In the genomic region with DNA sequence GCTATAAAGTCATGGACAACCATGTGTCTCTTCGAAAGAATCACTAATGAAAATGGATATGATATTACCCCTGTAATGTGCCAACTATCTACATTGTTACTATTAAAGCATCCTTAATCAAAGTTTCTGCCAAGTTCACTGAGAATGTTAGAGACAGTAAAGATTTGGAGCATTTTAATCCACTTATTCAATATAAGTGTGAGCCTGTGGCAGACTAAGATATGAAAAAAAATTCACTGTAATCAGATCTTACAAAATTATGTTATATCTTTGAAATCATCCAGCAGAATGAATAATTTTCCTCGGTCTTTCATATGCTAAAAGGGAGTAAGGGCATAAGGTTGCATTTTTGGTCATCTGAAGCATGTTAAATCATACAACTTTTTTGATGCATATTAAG, we compare ENCODE assay signal across 17 cellular contexts. TPM values are rescaled to one million over a fixed set of nuclear protein-coding genes. Genes with fewer than 3 reads are reported as not detected.
A peak's percentile ranks its signal among the peaks of the same experiment; 100 is the strongest.
DNase-seq lines count a peak whose midpoint lies in the region; ATAC-seq, FAIRE-seq and TF ChIP-seq lines count a peak whose summit lies in the region.
"Had no signal": no experiment of that assay in that cellular context is flagged by ENCODE, and none has a peak within 500 bp of the region (broad histone marks: within the 10 kb centered on the region; RNA-seq: fewer than 3 reads in every experiment).

No MANE protein-coding gene starts in this region.

- H3K4me1 Mint-ChIP-seq in activated CD4-positive, alpha-beta T cell treated with anti-CD3 and anti-CD28 coated beads, Interleukin-2, amount 10 ng/mL, durations not matched to agents 24 days and 14 days: peaks cover 42% of the 10 kb centered on the region
- peaks cover 58% of the 10 kb centered on the region for H3K4me1 Mint-ChIP-seq in activated CD8-positive, alpha-beta T cell treated with anti-CD3 and anti-CD28 coated beads, Interleukin-2, amount 10 ng/mL, durations not matched to agents 7 days and 5 days (ENCODE audit: low read depth)

- H3K36me3 ChIP-seq in kidney (ENCODE audit: control insufficient read depth in 1 of 2, insufficient read depth in 2 of 2, low read length in 2 of 2) (no peaks in the 10 kb centered on the region), suprapubic skin (no peaks in the 10 kb centered on the region), HepG2 (replicated peaks in 1 of 2; ENCODE audit: control insufficient read depth in 1 of 2, insufficient read depth in 2 of 2, low read length in 2 of 2) (peaks cover 0 to 13% of the 10 kb centered on the region in 2 experiments; a peak in 3 of 5 replicates)

- no peak for ATAC-seq in activated CD8-positive, alpha-beta T cell treated with anti-CD3 and anti-CD28 coated beads, Interleukin-2, amount 10 ng/mL, durations not matched to agents 7 days and 5 days
- ATAC-seq in HG02870 (IDR thresholded peaks at IDR 0.05; ENCODE audit: unreplicated experiment) (no peak), HepG2 (no peak)

- in situ Hi-C loops in HepG2 (cut with HindIII; ENCODE audit: extremely low pct_ligation_motif_present, low pct_unique_long_range_greater_than_20kb): no loop called here

- H3K9ac ChIP-seq in kidney (ENCODE audit: low read length in 2 of 2): peak overlapping the region in 1 of 2 donors; percentile 55
- no peak overlapping the region for H3K9ac ChIP-seq in HepG2 (ENCODE audit: insufficient read depth, low read depth, low read length)

- WGBS in suprapubic skin: 57% methylated on average over 2 of the region's 2 CpGs
- 95% methylated on average over 2 of the region's 2 CpGs for WGBS in HepG2 (ENCODE audit: low lambda C conversion rate)

- TF ChIP-seq CTCF in kidney (IDR thresholded peaks at IDR 0.05; ENCODE audit: borderline replicate concordance, extremely low read depth, insufficient read depth): no peak
- no peak for TF ChIP-seq CTCF in suprapubic skin (IDR thresholded peaks at IDR 0.05)
- no peak for TF ChIP-seq CTCF in HepG2 (CRISPR knock-in tag; IDR thresholded peaks at IDR 0.05)

- peak overlapping the region; percentile 87 to 91 for H3K27ac ChIP-seq in kidney (ENCODE audit: low read depth in 2 of 2, low read length in 2 of 2)
- peak overlapping the region; percentile 11 for H3K27ac ChIP-seq in suprapubic skin
- H3K27ac ChIP-seq in HepG2 (ENCODE audit: extremely low read length, insufficient read depth, low read length): no peak overlapping the region

- H3K9me3 ChIP-seq in kidney (ENCODE audit: control insufficient read depth in 1 of 2, low read length in 2 of 2) (no peaks in the 10 kb centered on the region), suprapubic skin (no peaks in the 10 kb centered on the region), HepG2 (ENCODE audit: low read length) (no peaks in the 10 kb centered on the region)

- FAIRE-seq in kidney (lab: Jason Lieb, UNC) (no peak), HepG2 (lab: Jason Lieb, UNC) (no peak)
- FAIRE-seq: bronchial epithelial cell, endometrium had no signal

- H3K27me3 ChIP-seq in suprapubic skin (no peaks in the 10 kb centered on the region), HepG2 (ENCODE audit: control insufficient read depth in 1 of 2, insufficient read depth in 2 of 2, low read length in 2 of 2) (no peaks in the 10 kb centered on the region)

- TF ChIP-seq POLR2A in suprapubic skin (IDR thresholded peaks at IDR 0.05): no peak
- TF ChIP-seq POLR2A in HepG2 (IDR thresholded peaks at IDR 0.05; ENCODE audit: insufficient read depth in 1 of 2, low read depth in 2 of 2, low read length in 2 of 2): no peak

- H3K4me3 Mint-ChIP-seq in activated CD4-positive, alpha-beta T cell treated with anti-CD3 and anti-CD28 coated beads, Interleukin-2, amount 10 ng/mL, durations not matched to agents 24 days and 14 days: no peak overlapping the region
- H3K4me3 Mint-ChIP-seq in activated CD8-positive, alpha-beta T cell treated with anti-CD3 and anti-CD28 coated beads, Interleukin-2, amount 10 ng/mL, durations not matched to agents 7 days and 5 days: peak overlapping the region; percentile 8

- POLR2A ChIA-PET in activated CD8-positive, alpha-beta T cell treated with anti-CD3 and anti-CD28 coated beads, Interleukin-2, amount 10 ng/mL, durations not matched to agents 7 days and 5 days (lab: Charles Lee): interaction anchor here (1.0 kb wide), 1 partner anchor 49 kb away, joined by 3 read pairs; no protein-coding TSS in a partner anchor
- POLR2A ChIA-PET in HepG2 (lab: Yijun Ruan, JAX): no interaction called here

- intact Hi-C loops in activated CD4-positive, alpha-beta T cell treated with anti-CD3 and anti-CD28 coated beads, Interleukin-2, amount 10 ng/mL, durations not matched to agents 24 days and 14 days (cut with micrococcal nuclease): loop anchor here (2.0 kb wide), 2 partner anchors 22 to 50 kb away; a partner anchor contains a TSS
- intact Hi-C loops in kidney (cut with DNase I): no loop called here
- intact Hi-C loops in HepG2 (cut with micrococcal nuclease; ENCODE audit: unreplicated experiment): no loop called here

- peaks cover 8% of the 10 kb centered on the region for H4K20me1 ChIP-seq in HepG2 (ENCODE audit: insufficient read depth, low read length)

- H3K27me3 Mint-ChIP-seq in activated CD4-positive, alpha-beta T cell treated with anti-CD3 and anti-CD28 coated beads, Interleukin-2, amount 10 ng/mL, durations not matched to agents 24 days and 14 days: no peaks in the 10 kb centered on the region
- H3K27me3 Mint-ChIP-seq in activated CD8-positive, alpha-beta T cell treated with anti-CD3 and anti-CD28 coated beads, Interleukin-2, amount 10 ng/mL, durations not matched to agents 7 days and 5 days (ENCODE audit: low read depth): no peaks in the 10 kb centered on the region
- H3K27me3 Mint-ChIP-seq: IgD-negative memory B cell had no signal

- CTCF ChIA-PET in activated CD8-positive, alpha-beta T cell treated with anti-CD3 and anti-CD28 coated beads, Interleukin-2, amount 10 ng/mL, durations not matched to agents 7 days and 5 days (lab: Charles Lee): interaction anchor here (0.7 to 5.1 kb wide), 3 partner anchors 9 to 49 kb away, joined by 3 to 62 read pairs (median 4); a partner anchor contains a TSS
- CTCF ChIA-PET in HepG2 (lab: Yijun Ruan, JAX; ENCODE audit: low intra/inter-chr PET ratio, low total read pairs): no interaction called here

- H3K4me1 ChIP-seq in kidney (ENCODE audit: control insufficient read depth in 1 of 2, insufficient read depth in 1 of 2, low read depth in 1 of 2, low read length in 2 of 2): peaks cover 14 to 41% of the 10 kb centered on the region in 2 donors
- H3K4me1 ChIP-seq in suprapubic skin: peaks cover 26% of the 10 kb centered on the region
- H3K4me1 ChIP-seq in HepG2 (ENCODE audit: insufficient read depth, low read length): peaks cover 30% of the 10 kb centered on the region

- H2AFZ ChIP-seq in HepG2 (ENCODE audit: low read length): no peak overlapping the region

- peak overlapping the region in 1 of 2 donors; percentile 14 for H3K4me3 ChIP-seq in kidney (ENCODE audit: low read length in 2 of 2)
- H3K4me3 ChIP-seq in suprapubic skin: no peak overlapping the region
- H3K4me3 ChIP-seq in HepG2 (replicated peaks in 1 of 3; ENCODE audit: insufficient read depth in 1 of 3, low read depth in 2 of 3, low read length in 3 of 3): no peak overlapping the region

- no peak for TF ChIP-seq RAD21 in HepG2 (CRISPR knock-in tag; IDR thresholded peaks at IDR 0.05)

- H3K9me3 Mint-ChIP-seq in activated CD4-positive, alpha-beta T cell treated with anti-CD3 and anti-CD28 coated beads, Interleukin-2, amount 10 ng/mL, durations not matched to agents 24 days and 14 days: no peaks in the 10 kb centered on the region
- no peaks in the 10 kb centered on the region for H3K9me3 Mint-ChIP-seq in activated CD8-positive, alpha-beta T cell treated with anti-CD3 and anti-CD28 coated beads, Interleukin-2, amount 10 ng/mL, durations not matched to agents 7 days and 5 days (ENCODE audit: insufficient read depth)
- H3K9me3 Mint-ChIP-seq: activated T-cell treated with anti-CD3 and anti-CD28 coated beads, Interleukin-2, amount 50 U/mL, for 4 hours; IgD-negative memory B cell had no signal

- no peak for TF ChIP-seq EP300 in suprapubic skin (IDR thresholded peaks at IDR 0.05)
- no peak for TF ChIP-seq EP300 in HepG2 (IDR thresholded peaks at IDR 0.05; ENCODE audit: low read depth in 2 of 2, low read length in 2 of 2)
- TF ChIP-seq EP300 in HepG2 (CRISPR knock-in tag; IDR thresholded peaks at IDR 0.05; ENCODE audit: borderline replicate concordance): no peak

- peak overlapping the region; percentile 23 for H3K27ac Mint-ChIP-seq in activated CD4-positive, alpha-beta T cell treated with anti-CD3 and anti-CD28 coated beads, Interleukin-2, amount 10 ng/mL, durations not matched to agents 24 days and 14 days
- H3K27ac Mint-ChIP-seq in activated CD8-positive, alpha-beta T cell treated with anti-CD3 and anti-CD28 coated beads, Interleukin-2, amount 10 ng/mL, durations not matched to agents 7 days and 5 days: peak overlapping the region; percentile 31
- H3K27ac Mint-ChIP-seq: IgD-negative memory B cell had no signal

- H3K4me2 ChIP-seq in HepG2 (ENCODE audit: low read depth, low read length): no peak overlapping the region

- DNase-seq in activated CD4-positive, alpha-beta T cell treated with anti-CD3 and anti-CD28 coated beads, Interleukin-2, amount 10 ng/mL, durations not matched to agents 24 days and 14 days: no peak
- DNase-seq in activated CD4-positive, alpha-beta T cell treated with anti-CD3 and anti-CD28 coated beads for 48 hours: no peak
- DNase-seq in activated CD8-positive, alpha-beta T cell treated with anti-CD3 and anti-CD28 coated beads, Interleukin-2, amount 10 ng/mL, durations not matched to agents 7 days and 5 days: no peak
- DNase-seq in kidney: no peak
- DNase-seq in suprapubic skin (ENCODE audit: low spot score in 2 of 2): no peak
- no peak for DNase-seq in SW480 (ENCODE audit: low spot score)
- DNase-seq in HepG2 (ENCODE audit: low spot score): no peak
- DNase-seq: 8988T; activated T-cell treated with anti-CD3 and anti-CD28 coated beads, Interleukin-2, amount 50 U/mL, for 4 hours; NCI-H1092; NCI-H226; stimulated activated CD8-positive, alpha-beta memory T cell treated with anti-CD3 and anti-CD28 coated beads, Interleukin-4, amount 100 ng/mL, for 48 hours had no signal

- H3K36me3 Mint-ChIP-seq in activated CD4-positive, alpha-beta T cell treated with anti-CD3 and anti-CD28 coated beads, Interleukin-2, amount 10 ng/mL, durations not matched to agents 24 days and 14 days (ENCODE audit: low read depth): peaks cover 14% of the 10 kb centered on the region
- peaks cover 26% of the 10 kb centered on the region for H3K36me3 Mint-ChIP-seq in activated CD8-positive, alpha-beta T cell treated with anti-CD3 and anti-CD28 coated beads, Interleukin-2, amount 10 ng/mL, durations not matched to agents 7 days and 5 days (ENCODE audit: low read depth)

- BruUV-seq in HepG2 (replicated peaks; lab: Mats Ljungman, UMichigan): no TSS peak

- H3K79me2 ChIP-seq in HepG2 (ENCODE audit: insufficient read depth, low read length): peaks cover 30% of the 10 kb centered on the region

RNA-seq across cellular contexts. Expression of a gene that starts 49.9 kb away (rescaled TPM):
- total RNA-seq in activated CD4-positive, alpha-beta T cell treated with anti-CD3 and anti-CD28 coated beads, Interleukin-2, amount 10 ng/mL, durations not matched to agents 24 days and 14 days: 11.9 and 12.4 TPM in 2 replicates
- total RNA-seq in activated CD8-positive, alpha-beta T cell treated with anti-CD3 and anti-CD28 coated beads, Interleukin-2, amount 10 ng/mL, durations not matched to agents 7 days and 5 days: 10 to 100 TPM; 14.7 to 15.5 TPM
- total RNA-seq in kidney (32.3 TPM), suprapubic skin (10 to 100 TPM; 24.9 to 44.4 (median 30.9) TPM), HepG2 (2016; rRNA removed; fragmentation: Illumina TruSeq; extraction: Trizol) (2.3 and 2.9 TPM in 2 replicates)
- polyA plus RNA-seq in kidney (ENCODE audit: insufficient read depth, low read depth, low replicate concordance) (4.9 TPM), HepG2 (2011; rRNA removed) (22.2 and 25.9 TPM in 2 replicates)
- total RNA-seq in HepG2 (2016; cell fraction: cytosol; rRNA removed; fragmentation: Illumina TruSeq; extraction: Trizol; ENCODE audit: low read depth): 1.6 and 1.8 TPM in 2 replicates
- 2.0 and 2.5 TPM in 2 replicates for total RNA-seq in HepG2 (2016; cell fraction: insoluble cytoplasmic fraction; rRNA removed; fragmentation: Illumina TruSeq; extraction: Trizol)
- 1.9 and 2.0 TPM in 2 replicates for total RNA-seq in HepG2 (2016; cell fraction: membrane; rRNA removed; fragmentation: Illumina TruSeq; extraction: Trizol)
- total RNA-seq in HepG2 (2016; cell fraction: nucleus; rRNA removed; fragmentation: Illumina TruSeq; extraction: Trizol): 5.7 and 6.2 TPM in 2 replicates
- 21.7 and 21.8 TPM in 2 replicates for polyA plus RNA-seq in HepG2 (2011; cell fraction: cytosol; rRNA removed)
- 16.4 and 23.7 TPM in 2 replicates for polyA plus RNA-seq in HepG2 (2011; cell fraction: nucleus; rRNA removed)
- polyA plus RNA-seq in HepG2 (2012): 9.1 and 11.7 TPM in 2 replicates
- polyA plus RNA-seq in HepG2 (2016; cell fraction: cytosol; fragmentation: Illumina TruSeq; extraction: Trizol; ENCODE audit: low read depth): 0.03 and 0.08 TPM in 2 replicates
- 3.0 and 3.2 TPM in 2 replicates for polyA plus RNA-seq in HepG2 (2016; cell fraction: insoluble cytoplasmic fraction; fragmentation: Illumina TruSeq; extraction: Trizol; ENCODE audit: low read depth)
- polyA plus RNA-seq in HepG2 (2016; cell fraction: membrane; fragmentation: Illumina TruSeq; extraction: Trizol; ENCODE audit: low read depth): 0.23 TPM in 2 replicates
- 2.7 and 3.2 TPM in 2 replicates for polyA plus RNA-seq in HepG2 (2016; cell fraction: nucleus; fragmentation: Illumina TruSeq; extraction: Trizol; ENCODE audit: insufficient read depth, low read depth)
- 2.5 and 40.0 TPM in 2 replicates for polyA minus RNA-seq in HepG2 (2011; rRNA and poly(A)+ RNA removed; ENCODE audit: low replicate concordance)
- 21.3 and 22.0 TPM in 2 replicates for polyA minus RNA-seq in HepG2 (2011; cell fraction: cytosol; rRNA and poly(A)+ RNA removed)
- polyA minus RNA-seq in HepG2 (2011; cell fraction: nucleus; rRNA and poly(A)+ RNA removed): 70.5 and 75.7 TPM in 2 replicates
- total RNA-seq: G401 had no signal
